16 cellular contexts compared by ENCODE assay signal in the genomic region with DNA sequence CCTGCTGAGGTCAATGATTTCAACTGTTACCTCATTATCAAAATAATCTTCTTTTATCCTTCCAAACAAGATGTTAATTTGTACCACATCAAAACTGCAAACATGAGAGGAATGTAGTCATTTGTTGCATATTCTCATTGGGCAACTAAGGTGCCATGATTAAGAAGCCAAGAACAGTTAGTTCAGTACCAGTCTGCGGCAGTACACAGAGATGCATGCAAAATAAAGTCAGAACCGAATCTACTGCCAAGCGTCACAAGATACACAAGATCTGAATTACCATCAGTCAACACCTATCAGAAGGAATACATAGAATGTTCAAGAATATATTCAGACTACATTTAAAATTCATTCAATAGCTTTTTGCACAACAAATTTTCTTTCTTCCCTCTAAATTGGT.
DNase-seq lines count a peak whose midpoint lies in the region; ATAC-seq and TF ChIP-seq lines count a peak whose summit lies in the region.
"Had no signal": no experiment of that assay in that cellular context is flagged by ENCODE, and none has a peak within 500 bp of the region (broad histone marks: within the 10 kb centered on the region; RNA-seq: fewer than 3 reads in every experiment).

No MANE protein-coding gene starts in this region.

- ATAC-seq in omental fat pad (ENCODE audit: low FRiP score): peak; percentile 51
- ATAC-seq: A549; CD8-positive, alpha-beta T cell had no signal

- peaks cover 5% of the 10 kb centered on the region for H3K36me3 Mint-ChIP-seq in activated naive CD8-positive, alpha-beta T cell
- peaks cover 14% of the 10 kb centered on the region for H3K36me3 Mint-ChIP-seq in activated naive CD8-positive, alpha-beta T cell treated with anti-CD3 and anti-CD28 coated beads for 36 hours
- H3K36me3 Mint-ChIP-seq: CD8-positive, alpha-beta T cell had no signal

- DNase-seq in activated naive CD8-positive, alpha-beta T cell treated with anti-CD3 and anti-CD28 coated beads for 36 hours: no peak
- DNase-seq in omental fat pad (ENCODE audit: low spot score) (no peak), retinal pigment epithelial cell (ENCODE audit: low read depth) (peak; percentile 92), NAMALWA (ENCODE audit: low spot score) (no peak)
- no peak for DNase-seq in effector CD4-positive, alpha-beta T cell
- DNase-seq: AML-193; Caco-2; Calu3; CD4-positive, alpha-beta T cell; CD8-positive, alpha-beta T cell; DMS79 treated with DMSO at 0.1 percent for 48 hours; GF-D8 had no signal

- TF ChIP-seq CTCF in omental fat pad (IDR thresholded peaks at IDR 0.05) (no peak), retinal pigment epithelial cell (conservative IDR thresholded peaks at IDR 0.05; ENCODE audit: low read depth, low read length) (no peak)

- peak overlapping the region; percentile 4 for H3K27ac Mint-ChIP-seq in activated naive CD8-positive, alpha-beta T cell
- H3K27ac Mint-ChIP-seq in activated naive CD8-positive, alpha-beta T cell treated with anti-CD3 and anti-CD28 coated beads for 36 hours: no peak overlapping the region
- H3K27ac Mint-ChIP-seq: B cell; CD4-positive, alpha-beta T cell; CD8-positive, alpha-beta T cell had no signal

- peaks cover 5% of the 10 kb centered on the region for H3K9me3 Mint-ChIP-seq in activated naive CD8-positive, alpha-beta T cell (ENCODE audit: low read depth)
- peaks cover 4% of the 10 kb centered on the region for H3K9me3 Mint-ChIP-seq in activated naive CD8-positive, alpha-beta T cell treated with anti-CD3 and anti-CD28 coated beads for 36 hours

- no peak overlapping the region for H3K4me3 Mint-ChIP-seq in activated naive CD8-positive, alpha-beta T cell
- H3K4me3 Mint-ChIP-seq in activated naive CD8-positive, alpha-beta T cell treated with anti-CD3 and anti-CD28 coated beads for 36 hours: no peak overlapping the region
- H3K4me3 Mint-ChIP-seq: B cell; CD4-positive, alpha-beta T cell; CD8-positive, alpha-beta T cell had no signal

- peaks cover 49% of the 10 kb centered on the region for H3K4me1 Mint-ChIP-seq in activated naive CD8-positive, alpha-beta T cell (ENCODE audit: low read depth)
- peaks cover 38% of the 10 kb centered on the region for H3K4me1 Mint-ChIP-seq in activated naive CD8-positive, alpha-beta T cell treated with anti-CD3 and anti-CD28 coated beads for 36 hours
- H3K4me1 Mint-ChIP-seq: B cell had no signal

- no peaks in the 10 kb centered on the region for H3K27me3 Mint-ChIP-seq in activated naive CD8-positive, alpha-beta T cell
- H3K27me3 Mint-ChIP-seq in activated naive CD8-positive, alpha-beta T cell treated with anti-CD3 and anti-CD28 coated beads for 36 hours: no peaks in the 10 kb centered on the region
- H3K27me3 Mint-ChIP-seq: CD4-positive, alpha-beta T cell had no signal

- H3K4me3 ChIP-seq in retinal pigment epithelial cell (ENCODE audit: low read length): no peak overlapping the region
- H3K4me3 ChIP-seq: A549; BLaER1 treated with 17β-estradiol and CSF1 and Interleukin-3, amounts not matched to agents 10 nM and 100 nM had no signal
